13 cellular contexts compared by ENCODE assay signal in the genomic region with DNA sequence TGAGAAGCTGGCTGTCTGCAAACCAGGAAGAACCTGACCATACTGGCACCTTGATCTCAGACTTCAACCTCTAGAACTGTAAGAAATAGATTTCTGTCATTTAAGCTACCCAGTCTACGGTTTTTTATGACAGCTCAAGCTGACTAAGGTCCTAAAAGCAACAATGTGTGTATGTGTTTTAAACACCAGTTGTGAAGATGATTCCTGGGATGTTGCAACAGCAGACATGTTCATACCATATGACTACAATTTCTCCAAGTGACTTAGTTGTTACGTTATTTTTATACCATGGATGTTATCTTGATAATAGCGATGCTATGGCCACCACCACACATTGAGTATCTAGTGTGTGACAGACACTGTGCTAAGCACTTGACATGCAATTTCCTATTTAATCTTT.
"Had no signal": no experiment of that assay in that cellular context is flagged by ENCODE, and none has a peak within 500 bp of the region (broad histone marks: within the 10 kb centered on the region; RNA-seq: fewer than 3 reads in every experiment).

No MANE protein-coding gene starts in this region.

- DNase-seq: activated CD4-positive, CD25-positive, alpha-beta regulatory T cell; activated gamma-delta T cell; activated T-cell treated with anti-CD3 and anti-CD28 coated beads, Interleukin-2, amount 50 U/mL, for 48 hours; aorta; dorsolateral prefrontal cortex; gastrocnemius medialis; stimulated activated CD4-positive, alpha-beta T cell treated with anti-CD3 and anti-CD28 coated beads, Interleukin-4, amount 100 ng/mL, for 24 hours; stomach; thyroid gland had no signal

- H3K27ac Mint-ChIP-seq: activated naive CD8-positive, alpha-beta T cell had no signal

- ATAC-seq: gastrocnemius medialis had no signal

- H3K27ac ChIP-seq: breast epithelium, esophagus muscularis mucosa, gastrocnemius medialis, parathyroid adenoma, stomach, thyroid gland had no signal

- H3K9me3 ChIP-seq: breast epithelium, esophagus muscularis mucosa, gastrocnemius medialis, stomach, thyroid gland had no signal

- H3K4me3 Mint-ChIP-seq: activated naive CD8-positive, alpha-beta T cell had no signal

- H3K27me3 Mint-ChIP-seq: activated naive CD8-positive, alpha-beta T cell had no signal

- H3K4me1 ChIP-seq: breast epithelium, esophagus muscularis mucosa, gastrocnemius medialis, parathyroid adenoma had no signal

- H3K27me3 ChIP-seq: breast epithelium, dorsolateral prefrontal cortex, esophagus muscularis mucosa, gastrocnemius medialis, stomach, thyroid gland had no signal

- H3K36me3 ChIP-seq: breast epithelium, gastrocnemius medialis had no signal

- H3K4me3 ChIP-seq: breast epithelium, dorsolateral prefrontal cortex, esophagus muscularis mucosa, gastrocnemius medialis, stomach, thyroid gland had no signal
